1 cellular context compared by ENCODE assay signal in the genomic region with DNA sequence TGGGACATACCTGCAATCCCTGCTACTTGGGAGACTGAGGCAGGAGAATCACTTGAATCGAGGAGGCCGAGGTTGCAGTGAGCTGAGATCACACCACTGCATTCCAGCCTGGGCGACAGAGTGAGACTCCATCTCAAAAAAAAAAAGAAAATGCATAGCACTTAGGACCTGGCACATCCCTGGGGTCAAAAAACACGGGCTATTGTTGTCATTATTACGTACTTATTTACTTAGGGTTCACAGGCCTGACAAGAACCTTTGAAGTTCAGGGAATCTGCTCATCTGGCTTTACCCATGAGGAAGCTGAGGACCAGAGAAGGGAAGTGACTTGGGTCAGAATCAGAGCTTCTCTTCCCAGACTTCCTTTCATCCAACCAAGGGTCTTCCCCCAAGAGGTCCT.
TF ChIP-seq lines count a peak whose summit lies in the region.

No MANE protein-coding gene starts in this region.

TF ChIP-seq in HepG2, 621 proteins besides CTCF, POLR2A, EP300 and RAD21 (continues in another document):
- TF ChIP-seq, protein P1, sequence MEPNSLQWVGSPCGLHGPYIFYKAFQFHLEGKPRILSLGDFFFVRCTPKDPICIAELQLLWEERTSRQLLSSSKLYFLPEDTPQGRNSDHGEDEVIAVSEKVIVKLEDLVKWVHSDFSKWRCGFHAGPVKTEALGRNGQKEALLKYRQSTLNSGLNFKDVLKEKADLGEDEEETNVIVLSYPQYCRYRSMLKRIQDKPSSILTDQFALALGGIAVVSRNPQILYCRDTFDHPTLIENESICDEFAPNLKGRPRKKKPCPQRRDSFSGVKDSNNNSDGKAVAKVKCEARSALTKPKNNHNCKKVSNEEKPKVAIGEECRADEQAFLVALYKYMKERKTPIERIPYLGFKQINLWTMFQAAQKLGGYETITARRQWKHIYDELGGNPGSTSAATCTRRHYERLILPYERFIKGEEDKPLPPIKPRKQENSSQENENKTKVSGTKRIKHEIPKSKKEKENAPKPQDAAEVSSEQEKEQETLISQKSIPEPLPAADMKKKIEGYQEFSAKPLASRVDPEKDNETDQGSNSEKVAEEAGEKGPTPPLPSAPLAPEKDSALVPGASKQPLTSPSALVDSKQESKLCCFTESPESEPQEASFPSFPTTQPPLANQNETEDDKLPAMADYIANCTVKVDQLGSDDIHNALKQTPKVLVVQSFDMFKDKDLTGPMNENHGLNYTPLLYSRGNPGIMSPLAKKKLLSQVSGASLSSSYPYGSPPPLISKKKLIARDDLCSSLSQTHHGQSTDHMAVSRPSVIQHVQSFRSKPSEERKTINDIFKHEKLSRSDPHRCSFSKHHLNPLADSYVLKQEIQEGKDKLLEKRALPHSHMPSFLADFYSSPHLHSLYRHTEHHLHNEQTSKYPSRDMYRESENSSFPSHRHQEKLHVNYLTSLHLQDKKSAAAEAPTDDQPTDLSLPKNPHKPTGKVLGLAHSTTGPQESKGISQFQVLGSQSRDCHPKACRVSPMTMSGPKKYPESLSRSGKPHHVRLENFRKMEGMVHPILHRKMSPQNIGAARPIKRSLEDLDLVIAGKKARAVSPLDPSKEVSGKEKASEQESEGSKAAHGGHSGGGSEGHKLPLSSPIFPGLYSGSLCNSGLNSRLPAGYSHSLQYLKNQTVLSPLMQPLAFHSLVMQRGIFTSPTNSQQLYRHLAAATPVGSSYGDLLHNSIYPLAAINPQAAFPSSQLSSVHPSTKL (CRISPR knock-in tag; IDR thresholded peaks at IDR 0.05) = peak; percentile 82
- no peak for TF ChIP-seq MEIS1 (CRISPR knock-in tag; IDR thresholded peaks at IDR 0.05; ENCODE audit: borderline replicate concordance)
- TF ChIP-seq, protein P2, sequence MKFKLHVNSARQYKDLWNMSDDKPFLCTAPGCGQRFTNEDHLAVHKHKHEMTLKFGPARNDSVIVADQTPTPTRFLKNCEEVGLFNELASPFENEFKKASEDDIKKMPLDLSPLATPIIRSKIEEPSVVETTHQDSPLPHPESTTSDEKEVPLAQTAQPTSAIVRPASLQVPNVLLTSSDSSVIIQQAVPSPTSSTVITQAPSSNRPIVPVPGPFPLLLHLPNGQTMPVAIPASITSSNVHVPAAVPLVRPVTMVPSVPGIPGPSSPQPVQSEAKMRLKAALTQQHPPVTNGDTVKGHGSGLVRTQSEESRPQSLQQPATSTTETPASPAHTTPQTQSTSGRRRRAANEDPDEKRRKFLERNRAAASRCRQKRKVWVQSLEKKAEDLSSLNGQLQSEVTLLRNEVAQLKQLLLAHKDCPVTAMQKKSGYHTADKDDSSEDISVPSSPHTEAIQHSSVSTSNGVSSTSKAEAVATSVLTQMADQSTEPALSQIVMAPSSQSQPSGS (CRISPR knock-in tag; IDR thresholded peaks at IDR 0.05) = no peak
- TF ChIP-seq ZNF235 (CRISPR knock-in tag; IDR thresholded peaks at IDR 0.05; ENCODE audit: borderline replicate concordance) = no peak
- 0 out of 2 replicates have a peak, but pooled peaks have one; percentile 13 for TF ChIP-seq ZNF652 (CRISPR knock-in tag; IDR thresholded peaks at IDR 0.05; ENCODE audit: borderline replicate concordance, low read depth)
- TF ChIP-seq, protein P3, sequence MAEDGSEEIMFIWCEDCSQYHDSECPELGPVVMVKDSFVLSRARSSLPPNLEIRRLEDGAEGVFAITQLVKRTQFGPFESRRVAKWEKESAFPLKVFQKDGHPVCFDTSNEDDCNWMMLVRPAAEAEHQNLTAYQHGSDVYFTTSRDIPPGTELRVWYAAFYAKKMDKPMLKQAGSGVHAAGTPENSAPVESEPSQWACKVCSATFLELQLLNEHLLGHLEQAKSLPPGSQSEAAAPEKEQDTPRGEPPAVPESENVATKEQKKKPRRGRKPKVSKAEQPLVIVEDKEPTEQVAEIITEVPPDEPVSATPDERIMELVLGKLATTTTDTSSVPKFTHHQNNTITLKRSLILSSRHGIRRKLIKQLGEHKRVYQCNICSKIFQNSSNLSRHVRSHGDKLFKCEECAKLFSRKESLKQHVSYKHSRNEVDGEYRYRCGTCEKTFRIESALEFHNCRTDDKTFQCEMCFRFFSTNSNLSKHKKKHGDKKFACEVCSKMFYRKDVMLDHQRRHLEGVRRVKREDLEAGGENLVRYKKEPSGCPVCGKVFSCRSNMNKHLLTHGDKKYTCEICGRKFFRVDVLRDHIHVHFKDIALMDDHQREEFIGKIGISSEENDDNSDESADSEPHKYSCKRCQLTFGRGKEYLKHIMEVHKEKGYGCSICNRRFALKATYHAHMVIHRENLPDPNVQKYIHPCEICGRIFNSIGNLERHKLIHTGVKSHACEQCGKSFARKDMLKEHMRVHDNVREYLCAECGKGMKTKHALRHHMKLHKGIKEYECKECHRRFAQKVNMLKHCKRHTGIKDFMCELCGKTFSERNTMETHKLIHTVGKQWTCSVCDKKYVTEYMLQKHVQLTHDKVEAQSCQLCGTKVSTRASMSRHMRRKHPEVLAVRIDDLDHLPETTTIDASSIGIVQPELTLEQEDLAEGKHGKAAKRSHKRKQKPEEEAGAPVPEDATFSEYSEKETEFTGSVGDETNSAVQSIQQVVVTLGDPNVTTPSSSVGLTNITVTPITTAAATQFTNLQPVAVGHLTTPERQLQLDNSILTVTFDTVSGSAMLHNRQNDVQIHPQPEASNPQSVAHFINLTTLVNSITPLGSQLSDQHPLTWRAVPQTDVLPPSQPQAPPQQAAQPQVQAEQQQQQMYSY (CRISPR knock-in tag; IDR thresholded peaks at IDR 0.05) = no peak
- TF ChIP-seq NFIC (IDR thresholded peaks at IDR 0.05; ENCODE audit: low read length) = no peak
- TF ChIP-seq, protein P4, sequence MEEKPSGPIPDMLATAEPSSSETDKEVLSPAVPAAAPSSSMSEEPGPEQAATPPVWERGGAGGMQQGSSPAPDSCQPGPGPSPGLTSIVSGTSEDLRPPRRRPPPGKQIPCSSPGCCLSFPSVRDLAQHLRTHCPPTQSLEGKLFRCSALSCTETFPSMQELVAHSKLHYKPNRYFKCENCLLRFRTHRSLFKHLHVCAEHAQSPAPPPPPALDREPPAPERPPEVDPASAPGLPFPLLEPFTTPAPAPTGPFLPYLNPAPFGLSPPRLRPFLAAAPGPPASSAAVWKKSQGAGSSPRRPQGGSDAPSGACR (CRISPR knock-in tag; IDR thresholded peaks at IDR 0.05) = no peak
- TF ChIP-seq SUZ12 (IDR thresholded peaks at IDR 0.05; ENCODE audit: low read depth, low read length) = no peak
- TF ChIP-seq HOXA3 (CRISPR knock-in tag; IDR thresholded peaks at IDR 0.05) = no peak
- TF ChIP-seq FOXA3 (CRISPR knock-in tag; IDR thresholded peaks at IDR 0.05) = peak; percentile 91
- TF ChIP-seq, protein P5, sequence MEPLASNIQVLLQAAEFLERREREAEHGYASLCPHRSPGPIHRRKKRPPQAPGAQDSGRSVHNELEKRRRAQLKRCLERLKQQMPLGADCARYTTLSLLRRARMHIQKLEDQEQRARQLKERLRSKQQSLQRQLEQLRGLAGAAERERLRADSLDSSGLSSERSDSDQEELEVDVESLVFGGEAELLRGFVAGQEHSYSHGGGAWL (CRISPR knock-in tag; IDR thresholded peaks at IDR 0.05) = no peak
- TF ChIP-seq ZC3H13 (CRISPR knock-in tag; IDR thresholded peaks at IDR 0.05) = no peak
- no peak for TF ChIP-seq SRSF9 (IDR thresholded peaks at IDR 0.05; ENCODE audit: borderline replicate concordance, insufficient read depth, low read depth, low read length, poor library complexity, severe bottlenecking)
- no peak for TF ChIP-seq SPEN (CRISPR knock-in tag; IDR thresholded peaks at IDR 0.05; ENCODE audit: low read depth)
- TF ChIP-seq ZNF629 (CRISPR knock-in tag; conservative IDR thresholded peaks at IDR 0.05) = no peak
- TF ChIP-seq SIN3A (IDR thresholded peaks at IDR 0.05; ENCODE audit: borderline replicate concordance, low read depth, low read length) = no peak
- TF ChIP-seq GABPA (IDR thresholded peaks at IDR 0.05; ENCODE audit: low read depth, low read length) = no peak
- TF ChIP-seq GABPA (CRISPR knock-in tag; IDR thresholded peaks at IDR 0.05; ENCODE audit: low read depth) = 0 out of 2 replicates have a peak, but pooled peaks have one; percentile 37
- TF ChIP-seq FIP1L1 (IDR thresholded peaks at IDR 0.05; ENCODE audit: borderline replicate concordance, insufficient read depth, low read depth, low read length) = no peak
- TF ChIP-seq, protein P6, sequence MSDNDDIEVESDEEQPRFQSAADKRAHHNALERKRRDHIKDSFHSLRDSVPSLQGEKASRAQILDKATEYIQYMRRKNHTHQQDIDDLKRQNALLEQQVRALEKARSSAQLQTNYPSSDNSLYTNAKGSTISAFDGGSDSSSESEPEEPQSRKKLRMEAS (IDR thresholded peaks at IDR 0.05) = no peak
- no peak for TF ChIP-seq ZNF24 (IDR thresholded peaks at IDR 0.05)
- TF ChIP-seq, protein P7, sequence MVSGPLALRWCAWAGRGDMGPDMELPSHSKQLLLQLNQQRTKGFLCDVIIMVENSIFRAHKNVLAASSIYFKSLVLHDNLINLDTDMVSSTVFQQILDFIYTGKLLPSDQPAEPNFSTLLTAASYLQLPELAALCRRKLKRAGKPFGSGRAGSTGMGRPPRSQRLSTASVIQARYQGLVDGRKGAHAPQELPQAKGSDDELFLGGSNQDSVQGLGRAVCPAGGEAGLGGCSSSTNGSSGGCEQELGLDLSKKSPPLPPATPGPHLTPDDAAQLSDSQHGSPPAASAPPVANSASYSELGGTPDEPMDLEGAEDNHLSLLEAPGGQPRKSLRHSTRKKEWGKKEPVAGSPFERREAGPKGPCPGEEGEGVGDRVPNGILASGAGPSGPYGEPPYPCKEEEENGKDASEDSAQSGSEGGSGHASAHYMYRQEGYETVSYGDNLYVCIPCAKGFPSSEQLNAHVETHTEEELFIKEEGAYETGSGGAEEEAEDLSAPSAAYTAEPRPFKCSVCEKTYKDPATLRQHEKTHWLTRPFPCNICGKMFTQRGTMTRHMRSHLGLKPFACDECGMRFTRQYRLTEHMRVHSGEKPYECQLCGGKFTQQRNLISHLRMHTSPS (CRISPR knock-in tag; IDR thresholded peaks at IDR 0.05; ENCODE audit: low read depth) = no peak
- TF ChIP-seq ZNF777 (CRISPR knock-in tag; IDR thresholded peaks at IDR 0.05) = no peak
- TF ChIP-seq, protein P8, sequence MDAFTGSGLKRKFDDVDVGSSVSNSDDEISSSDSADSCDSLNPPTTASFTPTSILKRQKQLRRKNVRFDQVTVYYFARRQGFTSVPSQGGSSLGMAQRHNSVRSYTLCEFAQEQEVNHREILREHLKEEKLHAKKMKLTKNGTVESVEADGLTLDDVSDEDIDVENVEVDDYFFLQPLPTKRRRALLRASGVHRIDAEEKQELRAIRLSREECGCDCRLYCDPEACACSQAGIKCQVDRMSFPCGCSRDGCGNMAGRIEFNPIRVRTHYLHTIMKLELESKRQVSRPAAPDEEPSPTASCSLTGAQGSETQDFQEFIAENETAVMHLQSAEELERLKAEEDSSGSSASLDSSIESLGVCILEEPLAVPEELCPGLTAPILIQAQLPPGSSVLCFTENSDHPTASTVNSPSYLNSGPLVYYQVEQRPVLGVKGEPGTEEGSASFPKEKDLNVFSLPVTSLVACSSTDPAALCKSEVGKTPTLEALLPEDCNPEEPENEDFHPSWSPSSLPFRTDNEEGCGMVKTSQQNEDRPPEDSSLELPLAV (CRISPR knock-in tag; conservative IDR thresholded peaks at IDR 0.05; ENCODE audit: low read depth) = no peak
- 0 out of 4 replicates have a peak, but pooled peaks of 1 of the 2 experiments have one; percentile 32 for TF ChIP-seq KLF16 (CRISPR knock-in tag; IDR thresholded peaks at IDR 0.05)
- TF ChIP-seq ZNF383 (CRISPR knock-in tag; IDR thresholded peaks at IDR 0.05; ENCODE audit: borderline replicate concordance) = no peak
- TF ChIP-seq ZNF773 (CRISPR knock-in tag; IDR thresholded peaks at IDR 0.05; ENCODE audit: borderline replicate concordance) = no peak
- TF ChIP-seq HNRNPUL1 (IDR thresholded peaks at IDR 0.05; ENCODE audit: low read depth, low read length) = no peak
- no peak for TF ChIP-seq EZH2 (conservative IDR thresholded peaks at IDR 0.05; ENCODE audit: low read depth, low read length)
- TF ChIP-seq CENPX (CRISPR knock-in tag; IDR thresholded peaks at IDR 0.05) = no peak
- TF ChIP-seq, protein P9, sequence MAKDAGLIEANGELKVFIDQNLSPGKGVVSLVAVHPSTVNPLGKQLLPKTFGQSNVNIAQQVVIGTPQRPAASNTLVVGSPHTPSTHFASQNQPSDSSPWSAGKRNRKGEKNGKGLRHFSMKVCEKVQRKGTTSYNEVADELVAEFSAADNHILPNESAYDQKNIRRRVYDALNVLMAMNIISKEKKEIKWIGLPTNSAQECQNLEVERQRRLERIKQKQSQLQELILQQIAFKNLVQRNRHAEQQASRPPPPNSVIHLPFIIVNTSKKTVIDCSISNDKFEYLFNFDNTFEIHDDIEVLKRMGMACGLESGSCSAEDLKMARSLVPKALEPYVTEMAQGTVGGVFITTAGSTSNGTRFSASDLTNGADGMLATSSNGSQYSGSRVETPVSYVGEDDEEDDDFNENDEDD (CRISPR knock-in tag; IDR thresholded peaks at IDR 0.05; ENCODE audit: borderline replicate concordance) = no peak
- TF ChIP-seq MATR3 (CRISPR knock-in tag; IDR thresholded peaks at IDR 0.05) = no peak
- no peak for TF ChIP-seq KLF11 (CRISPR knock-in tag; IDR thresholded peaks at IDR 0.05)
- TF ChIP-seq ZNF614 (CRISPR knock-in tag; IDR thresholded peaks at IDR 0.05; ENCODE audit: borderline replicate concordance) = no peak
- TF ChIP-seq KDM2A (CRISPR knock-in tag; IDR thresholded peaks at IDR 0.05; ENCODE audit: borderline replicate concordance, low read depth) = no peak
- TF ChIP-seq, protein P10, sequence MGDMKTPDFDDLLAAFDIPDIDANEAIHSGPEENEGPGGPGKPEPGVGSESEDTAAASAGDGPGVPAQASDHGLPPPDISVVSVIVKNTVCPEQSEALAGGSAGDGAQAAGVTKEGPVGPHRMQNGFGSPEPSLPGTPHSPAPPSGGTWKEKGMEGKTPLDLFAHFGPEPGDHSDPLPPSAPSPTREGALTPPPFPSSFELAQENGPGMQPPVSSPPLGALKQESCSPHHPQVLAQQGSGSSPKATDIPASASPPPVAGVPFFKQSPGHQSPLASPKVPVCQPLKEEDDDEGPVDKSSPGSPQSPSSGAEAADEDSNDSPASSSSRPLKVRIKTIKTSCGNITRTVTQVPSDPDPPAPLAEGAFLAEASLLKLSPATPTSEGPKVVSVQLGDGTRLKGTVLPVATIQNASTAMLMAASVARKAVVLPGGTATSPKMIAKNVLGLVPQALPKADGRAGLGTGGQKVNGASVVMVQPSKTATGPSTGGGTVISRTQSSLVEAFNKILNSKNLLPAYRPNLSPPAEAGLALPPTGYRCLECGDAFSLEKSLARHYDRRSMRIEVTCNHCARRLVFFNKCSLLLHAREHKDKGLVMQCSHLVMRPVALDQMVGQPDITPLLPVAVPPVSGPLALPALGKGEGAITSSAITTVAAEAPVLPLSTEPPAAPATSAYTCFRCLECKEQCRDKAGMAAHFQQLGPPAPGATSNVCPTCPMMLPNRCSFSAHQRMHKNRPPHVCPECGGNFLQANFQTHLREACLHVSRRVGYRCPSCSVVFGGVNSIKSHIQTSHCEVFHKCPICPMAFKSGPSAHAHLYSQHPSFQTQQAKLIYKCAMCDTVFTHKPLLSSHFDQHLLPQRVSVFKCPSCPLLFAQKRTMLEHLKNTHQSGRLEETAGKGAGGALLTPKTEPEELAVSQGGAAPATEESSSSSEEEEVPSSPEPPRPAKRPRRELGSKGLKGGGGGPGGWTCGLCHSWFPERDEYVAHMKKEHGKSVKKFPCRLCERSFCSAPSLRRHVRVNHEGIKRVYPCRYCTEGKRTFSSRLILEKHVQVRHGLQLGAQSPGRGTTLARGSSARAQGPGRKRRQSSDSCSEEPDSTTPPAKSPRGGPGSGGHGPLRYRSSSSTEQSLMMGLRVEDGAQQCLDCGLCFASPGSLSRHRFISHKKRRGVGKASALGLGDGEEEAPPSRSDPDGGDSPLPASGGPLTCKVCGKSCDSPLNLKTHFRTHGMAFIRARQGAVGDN (CRISPR knock-in tag; IDR thresholded peaks at IDR 0.05) = no peak
- no peak for TF ChIP-seq ZNF317 (CRISPR knock-in tag; IDR thresholded peaks at IDR 0.05)
- TF ChIP-seq ARNTL (CRISPR knock-in tag; IDR thresholded peaks at IDR 0.05) = no peak
- no peak for TF ChIP-seq MAFG (CRISPR knock-in tag; IDR thresholded peaks at IDR 0.05)
- no peak for TF ChIP-seq TOPORS (CRISPR knock-in tag; IDR thresholded peaks at IDR 0.05)
- no peak for TF ChIP-seq ZMAT3 (CRISPR knock-in tag; conservative IDR thresholded peaks at IDR 0.05)
- no peak for TF ChIP-seq ZNF17 (CRISPR knock-in tag; IDR thresholded peaks at IDR 0.05)
- no peak for TF ChIP-seq NR1H2 (CRISPR knock-in tag; IDR thresholded peaks at IDR 0.05; ENCODE audit: borderline replicate concordance, low read depth)
